In the genomic region with DNA sequence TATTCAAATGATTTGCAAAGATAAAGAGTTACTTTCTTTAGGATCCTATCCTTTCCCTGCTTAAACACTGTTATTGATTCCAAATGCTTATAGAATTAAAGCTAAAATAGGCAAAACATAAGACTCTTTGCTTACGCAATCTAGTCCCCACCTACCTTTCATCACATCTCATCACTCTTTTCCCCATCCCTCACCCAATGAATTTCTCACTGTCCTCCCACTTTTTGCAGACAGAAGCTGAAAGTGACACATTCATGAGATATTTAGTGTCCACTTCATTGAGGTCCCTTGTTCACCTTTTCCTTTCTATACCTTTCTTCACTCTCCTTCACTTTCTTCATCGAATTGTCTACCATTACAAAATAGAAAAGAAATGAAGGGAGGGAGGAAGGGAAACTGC, we compare ENCODE assay signal across 9 cellular contexts. TPM values are rescaled to one million over a fixed set of nuclear protein-coding genes. Genes with fewer than 3 reads are reported as not detected.
A peak's percentile ranks its signal among the peaks of the same experiment; 100 is the strongest.
DNase-seq lines count a peak whose midpoint lies in the region; ATAC-seq and TF ChIP-seq lines count a peak whose summit lies in the region.
"Had no signal": no experiment of that assay in that cellular context is flagged by ENCODE, and none has a peak within 500 bp of the region (broad histone marks: within the 10 kb centered on the region; RNA-seq: fewer than 3 reads in every experiment).

No MANE protein-coding gene starts in this region.

- H3K9me3 Mint-ChIP-seq in activated T-cell treated with anti-CD3 and anti-CD28 coated beads, Interleukin-2, amount 50 U/mL, for 72 hours: no peaks in the 10 kb centered on the region
- H3K9me3 Mint-ChIP-seq: dendritic cell treated with granulocyte-macrophage colony-stimulating factor and Interleukin-4, amounts not matched to agents 40 ng/mL and 50 ng/mL, for 4 days had no signal

- H3K27me3 Mint-ChIP-seq in activated T-cell treated with anti-CD3 and anti-CD28 coated beads, Interleukin-2, amount 50 U/mL, for 72 hours (ENCODE audit: low read depth): peaks cover 24% of the 10 kb centered on the region

- TF ChIP-seq EP300 in suprapubic skin (IDR thresholded peaks at IDR 0.05): no peak

- peak overlapping the region; percentile 68 to 71 for H3K4me3 Mint-ChIP-seq in activated T-cell treated with anti-CD3 and anti-CD28 coated beads, Interleukin-2, amount 50 U/mL, for 72 hours

- peak overlapping the region; percentile 67 for H3K4me3 ChIP-seq in SJSA1
- peak overlapping the region; percentile 99; the same call in 1 of the 2 replicates for H3K4me3 ChIP-seq in iPS DF 6.9 (ENCODE audit: low read length)
- H3K4me3 ChIP-seq in suprapubic skin: peak overlapping the region; percentile 59

- no peak for TF ChIP-seq CTCF in suprapubic skin (IDR thresholded peaks at IDR 0.05)

- DNase-seq in activated T-cell treated with anti-CD3 and anti-CD28 coated beads, Interleukin-2, amount 50 U/mL, for 72 hours: no peak
- no peak for DNase-seq in activated T-cell treated with anti-CD3 and anti-CD28 coated beads, Interleukin-2, amount 50 U/mL, for 48 hours
- DNase-seq in SJSA1 (ENCODE audit: low read depth in 1 of 2, low spot score in 2 of 2): no peak
- DNase-seq in iPS DF 6.9 (ENCODE audit: low read depth, low spot score): no peak
- no peak for DNase-seq in suprapubic skin (ENCODE audit: low spot score in 2 of 2)
- DNase-seq in GDM1 (lab: John Stamatoyannopoulos, UW): no peak

- no peak overlapping the region for H3K27ac Mint-ChIP-seq in activated T-cell treated with anti-CD3 and anti-CD28 coated beads, Interleukin-2, amount 50 U/mL, for 72 hours
- H3K27ac Mint-ChIP-seq: dendritic cell treated with granulocyte-macrophage colony-stimulating factor and Interleukin-4, amounts not matched to agents 40 ng/mL and 50 ng/mL, for 4 days had no signal

- H3K4me1 Mint-ChIP-seq in activated T-cell treated with anti-CD3 and anti-CD28 coated beads, Interleukin-2, amount 50 U/mL, for 72 hours (ENCODE audit: low read depth): peaks cover 7% of the 10 kb centered on the region

- H3K27ac ChIP-seq in SJSA1 (no peak overlapping the region), iPS DF 6.9 (ENCODE audit: low read length) (no peak overlapping the region), suprapubic skin (no peak overlapping the region)

- no peak for ATAC-seq in activated T-cell treated with anti-CD3 and anti-CD28 coated beads, Interleukin-2, amount 50 U/mL, for 72 hours (replicated peaks in 1 of 2)
- ATAC-seq in HG03342 (IDR thresholded peaks at IDR 0.05; ENCODE audit: unreplicated experiment) (no peak), GM21515 (IDR thresholded peaks at IDR 0.05; ENCODE audit: unreplicated experiment) (no peak)

- H3K9me3 ChIP-seq in SJSA1 (replicated peaks) (no peaks in the 10 kb centered on the region), iPS DF 6.9 (ENCODE audit: control insufficient read depth, insufficient read depth, low read length) (no peaks in the 10 kb centered on the region), suprapubic skin (no peaks in the 10 kb centered on the region)

- no peaks in the 10 kb centered on the region for H3K27me3 ChIP-seq in SJSA1 (replicated peaks)
- no peaks in the 10 kb centered on the region for H3K27me3 ChIP-seq in iPS DF 6.9 (ENCODE audit: control insufficient read depth, insufficient read depth, low read length)
- no peaks in the 10 kb centered on the region for H3K27me3 ChIP-seq in suprapubic skin

- H3K4me1 ChIP-seq in SJSA1 (replicated peaks): no peaks in the 10 kb centered on the region
- H3K4me1 ChIP-seq in iPS DF 6.9 (ENCODE audit: control insufficient read depth, insufficient read depth, low read length): no peaks in the 10 kb centered on the region
- H3K4me1 ChIP-seq in suprapubic skin: no peaks in the 10 kb centered on the region

- 100% methylated on average over 1 of the region's 2 CpGs for WGBS in iPS DF 6.9 (ENCODE audit: insufficient coverage, insufficient read length)
- 48% methylated on average over 2 of the region's 2 CpGs for WGBS in suprapubic skin

- TF ChIP-seq POLR2A in suprapubic skin (IDR thresholded peaks at IDR 0.05): no peak

- peaks cover 3 to 4% of the 10 kb centered on the region in 2 donors for H3K36me3 Mint-ChIP-seq in activated T-cell treated with anti-CD3 and anti-CD28 coated beads, Interleukin-2, amount 50 U/mL, for 72 hours (ENCODE audit: insufficient read depth in 2 of 2)

- H3K36me3 ChIP-seq in SJSA1 (no peaks in the 10 kb centered on the region), iPS DF 6.9 (ENCODE audit: control insufficient read depth, insufficient read depth, low read length) (no peaks in the 10 kb centered on the region), suprapubic skin (no peaks in the 10 kb centered on the region)

RNA-seq across cellular contexts. Expression of gene SATL1, which starts 0.4 kb away (rescaled TPM):
- not detected for total RNA-seq in activated T-cell treated with anti-CD3 and anti-CD28 coated beads, Interleukin-2, amount 50 U/mL, for 72 hours
- 0.18 TPM in 1 of 2 replicates, not detected in the other for total RNA-seq in SJSA1 (2014; rRNA removed; shearing (Covaris generic))
- under 1 TPM in 2 of 4 donors, not detected in 2; 0.16 to 0.45 TPM for total RNA-seq in suprapubic skin

RNA-seq across cellular contexts. Expression of gene ZNF711, which starts 0.6 kb away (rescaled TPM):
- 1 to 10 TPM; 1.8 to 4.6 TPM for total RNA-seq in activated T-cell treated with anti-CD3 and anti-CD28 coated beads, Interleukin-2, amount 50 U/mL, for 72 hours
- total RNA-seq in SJSA1 (2014; rRNA removed; shearing (Covaris generic)): 9.3 and 11.4 TPM in 2 replicates
- 1 to 10 TPM; 2.6 to 6.8 (median 4.0) TPM for total RNA-seq in suprapubic skin
